Comparison of ENCODE assay signal across 9 cellular contexts in the genomic region with DNA sequence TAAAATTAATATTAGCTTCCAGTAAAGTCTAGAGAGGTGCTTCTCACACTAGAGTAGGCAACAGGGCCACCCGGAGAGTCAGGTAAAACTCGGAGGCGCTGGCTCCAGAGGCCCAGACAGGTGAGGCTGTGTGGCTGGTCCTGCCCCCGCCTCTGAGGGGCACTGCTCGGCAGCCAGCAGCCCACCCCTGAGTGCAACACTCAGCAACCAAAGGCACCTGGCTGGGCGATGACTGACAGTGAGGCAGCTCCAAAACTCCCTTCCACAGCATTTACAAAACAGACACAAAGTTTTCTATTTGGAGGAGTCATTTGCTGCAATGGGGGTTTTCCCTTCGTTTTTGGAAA.
DNase-seq lines count a peak whose midpoint lies in the region; ATAC-seq and TF ChIP-seq lines count a peak whose summit lies in the region.
"Had no signal": no experiment of that assay in that cellular context is flagged by ENCODE, and none has a peak within 500 bp of the region (broad histone marks: within the 10 kb centered on the region; RNA-seq: fewer than 3 reads in every experiment).

No MANE protein-coding gene starts in this region.

- H3K4me3 ChIP-seq in colonic mucosa (no peak overlapping the region), HAP-1 (no peak overlapping the region)

- H3K36me3 Mint-ChIP-seq in activated CD4-positive, alpha-beta T cell treated with anti-CD3 and anti-CD28 coated beads, Interleukin-2, amount 10 ng/mL, durations not matched to agents 7 days and 5 days (ENCODE audit: low read depth), result no peaks in the 10 kb centered on the region

- no peaks in the 10 kb centered on the region for H3K36me3 ChIP-seq in colonic mucosa
- no peaks in the 10 kb centered on the region for H3K36me3 ChIP-seq in HAP-1 (replicated peaks)

- H3K27ac Mint-ChIP-seq in activated CD4-positive, alpha-beta T cell treated with anti-CD3 and anti-CD28 coated beads, Interleukin-2, amount 10 ng/mL, durations not matched to agents 7 days and 5 days, result peak overlapping the region; percentile 98

- intact Hi-C loops in colonic mucosa (cut with DNase I), result no loop called here

- ATAC-seq in HG03469 (IDR thresholded peaks at IDR 0.05; ENCODE audit: unreplicated experiment), result peak; percentile 0
- peak; percentile 51 for ATAC-seq in stimulated activated naive CD8-positive, alpha-beta T cell treated with anti-CD3 and anti-CD28 coated beads, Interleukin-15, Interleukin-2, amounts not matched to agents 100 U/mL and 50 U/mL, for 24 hours

- H3K27ac ChIP-seq in colonic mucosa, result peak overlapping the region; percentile 58
- H3K27ac ChIP-seq: C4-2B had no signal

- peaks cover 6% of the 10 kb centered on the region for H3K4me1 ChIP-seq in colonic mucosa
- no peaks in the 10 kb centered on the region for H3K4me1 ChIP-seq in HAP-1

- no peaks in the 10 kb centered on the region for H3K9me3 Mint-ChIP-seq in activated CD4-positive, alpha-beta T cell treated with anti-CD3 and anti-CD28 coated beads, Interleukin-2, amount 10 ng/mL, durations not matched to agents 7 days and 5 days

- H3K27me3 ChIP-seq in colonic mucosa, result no peaks in the 10 kb centered on the region
- no peaks in the 10 kb centered on the region for H3K27me3 ChIP-seq in HAP-1 (ENCODE audit: low read depth)

- in situ Hi-C loops in HAP-1 (cut with MboI; ENCODE audit: low sequenced_read_pairs), result no loop called here

- POLR2A ChIA-PET in activated CD4-positive, alpha-beta T cell treated with anti-CD3 and anti-CD28 coated beads, Interleukin-2, amount 10 ng/mL, durations not matched to agents 7 days and 5 days (lab: Charles Lee), result interaction anchor here (2.1 to 2.4 kb wide), 2 partner anchors 139 to 142 kb away, joined by 16 to 17 read pairs; a partner anchor contains a TSS

- no peak overlapping the region for H3K4me3 Mint-ChIP-seq in activated CD4-positive, alpha-beta T cell treated with anti-CD3 and anti-CD28 coated beads, Interleukin-2, amount 10 ng/mL, durations not matched to agents 7 days and 5 days

- peaks cover 91% of the 10 kb centered on the region for H3K4me1 Mint-ChIP-seq in activated CD4-positive, alpha-beta T cell treated with anti-CD3 and anti-CD28 coated beads, Interleukin-2, amount 10 ng/mL, durations not matched to agents 7 days and 5 days

- CTCF ChIA-PET in activated CD4-positive, alpha-beta T cell treated with anti-CD3 and anti-CD28 coated beads, Interleukin-2, amount 10 ng/mL, durations not matched to agents 7 days and 5 days (lab: Charles Lee), result interaction anchor here (1.0 to 3.3 kb wide), 5 partner anchors 10 to 138 kb away, joined by 3 to 25 read pairs (median 12); a partner anchor contains a TSS

- no peak for TF ChIP-seq CTCF in colonic mucosa (IDR thresholded peaks at IDR 0.05)

- DNase-seq in activated CD4-positive, alpha-beta T cell treated with anti-CD3 and anti-CD28 coated beads, Interleukin-2, amount 10 ng/mL, durations not matched to agents 7 days and 5 days, result no peak
- no peak for DNase-seq in activated CD4-positive, alpha-beta T cell treated with anti-CD3 and anti-CD28 coated beads, Interleukin-2, amount 50 U/mL, for 1 hour
- DNase-seq in colonic mucosa (no peak), dermis blood vessel endothelial cell (no peak), HAP-1 (ENCODE audit: low spot score in 2 of 2) (no peak), NCI-H1417 (lab: John Stamatoyannopoulos, UW) (no peak)
- peak; percentile 71 for DNase-seq in stimulated activated naive CD8-positive, alpha-beta T cell treated with anti-CD3 and anti-CD28 coated beads, Interleukin-15, Interleukin-2, amounts not matched to agents 100 U/mL and 50 U/mL, for 24 hours

- H3K9me3 ChIP-seq in colonic mucosa, result no peaks in the 10 kb centered on the region
- no peaks in the 10 kb centered on the region for H3K9me3 ChIP-seq in HAP-1

- no peaks in the 10 kb centered on the region for H3K27me3 Mint-ChIP-seq in activated CD4-positive, alpha-beta T cell treated with anti-CD3 and anti-CD28 coated beads, Interleukin-2, amount 10 ng/mL, durations not matched to agents 7 days and 5 days

- H3K9ac ChIP-seq in colonic mucosa (ENCODE audit: low read depth in 2 of 2, low read length in 2 of 2), result peak overlapping the region; percentile 21 to 52
